In genomic region chr3:153443961-153444360, GRCh38 we compare ENCODE assay signal across 15 cellular contexts.
DNase-seq lines count a peak whose midpoint lies in the region; ATAC-seq and TF ChIP-seq lines count a peak whose summit lies in the region.
"Had no signal": no experiment of that assay in that cellular context is flagged by ENCODE, and none has a peak within 500 bp of the region (broad histone marks: within the 10 kb centered on the region; RNA-seq: fewer than 3 reads in every experiment).

No MANE protein-coding gene starts in this region.

- TF ChIP-seq CTCF in cardiac fibroblast (IDR thresholded peaks at IDR 0.05; ENCODE audit: low read depth, low read length) (peak; percentile 16), osteoblast (IDR thresholded peaks at IDR 0.05; ENCODE audit: extremely low read depth, low read depth, low read length) (peak; percentile 38), WERI-Rb-1 (IDR thresholded peaks at IDR 0.05; ENCODE audit: low read depth, low read length) (no peak)

- no peaks in the 10 kb centered on the region for H3K27me3 ChIP-seq in osteoblast (ENCODE audit: insufficient read depth, low read length)
- H3K27me3 ChIP-seq in WERI-Rb-1 (ENCODE audit: insufficient read depth, low read depth, severe bottlenecking), result no peaks in the 10 kb centered on the region
- H3K27me3 ChIP-seq: gastrocnemius medialis had no signal

- H3K9me3 ChIP-seq in osteoblast (ENCODE audit: low read depth, low read length), result no peaks in the 10 kb centered on the region
- no peaks in the 10 kb centered on the region for H3K9me3 ChIP-seq in WERI-Rb-1 (ENCODE audit: severe bottlenecking)
- H3K9me3 ChIP-seq: gastrocnemius medialis, lower lobe of right lung had no signal

- no peak overlapping the region for H3K4me2 ChIP-seq in osteoblast (ENCODE audit: insufficient read depth, low read length)

- H2AFZ ChIP-seq in osteoblast (ENCODE audit: low read length), result no peak overlapping the region

- peak; percentile 28 for DNase-seq in SIG-M5 treated with dmso at 0.1 percent for 504 hours (lab: John Stamatoyannopoulos, UW; ENCODE audit: unreplicated experiment)
- no peak for DNase-seq in SIG-M5 (lab: John Stamatoyannopoulos, UW)
- peak; percentile 23 for DNase-seq in M059J (ENCODE audit: low read depth)
- DNase-seq in cardiac fibroblast (ENCODE audit: low read depth in 2 of 2), result peak; percentile 31 to 43
- DNase-seq in osteoblast (ENCODE audit: insufficient read length, low spot score, missing footprints), result no peak
- DNase-seq in WERI-Rb-1, result no peak
- DNase-seq in NCI-H446 (lab: John Stamatoyannopoulos, UW), result no peak
- DNase-seq: gastrocnemius medialis; lower lobe of right lung; NCI-H2029; posterior cingulate gyrus; stimulated activated CD4-positive, alpha-beta T cell treated with anti-CD3 and anti-CD28 coated beads, Interleukin-4, amount 100 ng/mL, for 1 hour had no signal

- H3K79me2 ChIP-seq in osteoblast (ENCODE audit: insufficient read depth, low read length), result no peaks in the 10 kb centered on the region

- no peak overlapping the region for H3K4me3 ChIP-seq in cardiac fibroblast (replicated peaks in 1 of 2; ENCODE audit: low read depth in 2 of 2, low read length in 2 of 2)
- no peak overlapping the region for H3K4me3 ChIP-seq in osteoblast (ENCODE audit: insufficient read depth, low read length)
- no peak overlapping the region for H3K4me3 ChIP-seq in WERI-Rb-1 (ENCODE audit: low read depth, low read length)
- H3K4me3 ChIP-seq: gastrocnemius medialis, lower lobe of right lung had no signal

- H4K20me1 ChIP-seq in osteoblast (ENCODE audit: insufficient read depth, low read length), result no peaks in the 10 kb centered on the region

- ATAC-seq in GM18511 (IDR thresholded peaks at IDR 0.05; ENCODE audit: unreplicated experiment), result no peak
- ATAC-seq: activated CD4-positive, CD25-positive, alpha-beta regulatory T cell treated with anti-CD3 and anti-CD28 coated beads, Interleukin-2, amount 50 U/mL, for 24 hours; activated T-helper 17 cell treated with anti-CD3 and anti-CD28 coated beads, Interleukin-2, amount 50 U/mL, for 72 hours; gastrocnemius medialis; lower lobe of right lung had no signal

- H3K4me1 ChIP-seq in osteoblast (ENCODE audit: insufficient read depth, low read length), result no peaks in the 10 kb centered on the region
- H3K4me1 ChIP-seq: gastrocnemius medialis, lower lobe of right lung had no signal

- H3K36me3 ChIP-seq in osteoblast (ENCODE audit: insufficient read depth, low read length), result no peaks in the 10 kb centered on the region
- H3K36me3 ChIP-seq in WERI-Rb-1, result no peaks in the 10 kb centered on the region
- H3K36me3 ChIP-seq: gastrocnemius medialis, lower lobe of right lung had no signal

- H3K27ac ChIP-seq in osteoblast (ENCODE audit: low read depth, low read length), result no peak overlapping the region
- H3K27ac ChIP-seq in WERI-Rb-1, result no peak overlapping the region
- H3K27ac ChIP-seq: gastrocnemius medialis, lower lobe of right lung had no signal

Comparison
In these comparisons a context has a peak if more than half of its experiments do, and no peak if none do; other contexts are left out.
1. DNase-seq: peak in SIG-M5 treated with dmso at 0.1 percent for 504 hours (single experiment), M059J (single experiment) and cardiac fibroblast (2 of 2); none in SIG-M5 (single experiment), osteoblast (single experiment), WERI-Rb-1 (single experiment) and NCI-H446 (0 of 2).